ENCODE assay signal across 9 cellular contexts in genomic region chr11:64762277-64762915, GRCh38. TPM values are rescaled to one million over a fixed set of nuclear protein-coding genes. Genes with fewer than 3 reads are reported as not detected.
DNase-seq lines count a peak whose midpoint lies in the region; ATAC-seq and TF ChIP-seq lines count a peak whose summit lies in the region.
"Had no signal": no experiment of that assay in that cellular context is flagged by ENCODE, and none has a peak within 500 bp of the region (broad histone marks: within the 10 kb centered on the region; RNA-seq: fewer than 3 reads in every experiment).

No MANE protein-coding gene starts in this region.

- H3K4me3 ChIP-seq in AG04450 (ENCODE audit: low read depth, low read length) (no peak overlapping the region), H7 (ENCODE audit: insufficient read depth, low read depth, low read length) (no peak overlapping the region), ascending aorta (no peak overlapping the region)

- peak overlapping the region; percentile 68 for H3K27ac Mint-ChIP-seq in mesothelial cell of epicardium

- peaks cover 17% of the 10 kb centered on the region for H3K4me1 Mint-ChIP-seq in mesothelial cell of epicardium

- H3K36me3 Mint-ChIP-seq in mesothelial cell of epicardium = peaks cover 16% of the 10 kb centered on the region

- no peaks in the 10 kb centered on the region for H3K27me3 ChIP-seq in AG04450 (ENCODE audit: control insufficient read depth, insufficient read depth, low read length)
- H3K27me3 ChIP-seq in H7 (ENCODE audit: control insufficient read depth, insufficient read depth, low read length) = no peaks in the 10 kb centered on the region
- H3K27me3 ChIP-seq in ascending aorta = no peaks in the 10 kb centered on the region

- H3K9me3 ChIP-seq in AG04450 (ENCODE audit: control insufficient read depth, insufficient read depth, low read length) (no peaks in the 10 kb centered on the region), ascending aorta (no peaks in the 10 kb centered on the region)

- no peak for ATAC-seq in GM21825 (IDR thresholded peaks at IDR 0.05; ENCODE audit: unreplicated experiment)

- no peak overlapping the region for H3K4me3 Mint-ChIP-seq in mesothelial cell of epicardium

- peaks cover 22 to 48% of the 10 kb centered on the region in 2 donors for H3K4me1 ChIP-seq in ascending aorta

- CTCF ChIA-PET in AG04450 (lab: Charles Lee) = no interaction called here

- TF ChIP-seq CTCF in AG04450 (IDR thresholded peaks at IDR 0.05; ENCODE audit: low read depth, low read length) = no peak
- TF ChIP-seq CTCF in ascending aorta (IDR thresholded peaks at IDR 0.05) = no peak
- TF ChIP-seq CTCF in mesothelial cell of epicardium (IDR thresholded peaks at IDR 0.05; ENCODE audit: unreplicated experiment) = no peak

- intact Hi-C loops in ascending aorta (cut with DNase I) = no loop called here

- H3K27ac ChIP-seq in AG04450 (ENCODE audit: low read depth, low read length) = peak overlapping the region; percentile 47
- peak overlapping the region; percentile 75 to 80 for H3K27ac ChIP-seq in ascending aorta

- DNase-seq in AG04450 (ENCODE audit: low read depth, low spot score) (no peak), H7 (peak; percentile 64), ascending aorta (ENCODE audit: low spot score in 2 of 2) (peak in 1 of 2 donors; percentile 58), mesothelial cell of epicardium (ENCODE audit: low spot score in 2 of 2, unreplicated experiment in 2 of 2) (no peak), foreskin melanocyte (no peak), NCI-H2227 (lab: John Stamatoyannopoulos, UW; ENCODE audit: unreplicated experiment) (no peak), dermis blood vessel endothelial cell (no peak)

- no peaks in the 10 kb centered on the region for H3K9me3 Mint-ChIP-seq in mesothelial cell of epicardium

- H3K27me3 Mint-ChIP-seq in mesothelial cell of epicardium (ENCODE audit: low read depth) = no peaks in the 10 kb centered on the region

- POLR2A ChIA-PET in AG04450 (lab: Yijun Ruan, JAX) = no interaction called here

- H3K36me3 ChIP-seq in H7 (replicated peaks; ENCODE audit: control insufficient read depth, insufficient read depth, low read length) = peaks cover 24% of the 10 kb centered on the region
- H3K36me3 ChIP-seq in ascending aorta = peaks cover 47 to 55% of the 10 kb centered on the region in 2 donors

RNA-seq across cellular contexts. Expression of gene PYGM, which starts 2.6 kb away (rescaled TPM):
- 0.14 and 0.20 TPM in 2 replicates for polyA plus RNA-seq in AG04450 (2011; rRNA removed)
- 1.1 TPM in 2 replicates for polyA minus RNA-seq in AG04450 (2011; rRNA and poly(A)+ RNA removed)
- 2.9 and 6.4 TPM in 2 replicates for total RNA-seq in H7 (2014; rRNA removed; shearing (Covaris generic))
- 13.9 TPM for total RNA-seq in ascending aorta
- 6.4 to 7.6 TPM (median 7.1 TPM) in 3 replicates for total RNA-seq in mesothelial cell of epicardium
- total RNA-seq in dermis blood vessel endothelial cell = 0.23 and 0.34 TPM in 2 replicates

RNA-seq across cellular contexts. Expression of gene SF1, which starts 15.9 kb away (rescaled TPM):
- 55.9 and 56.8 TPM in 2 replicates for polyA plus RNA-seq in AG04450 (2011; rRNA removed)
- polyA minus RNA-seq in AG04450 (2011; rRNA and poly(A)+ RNA removed) = 69.1 and 81.7 TPM in 2 replicates
- total RNA-seq in H7 (2014; rRNA removed; shearing (Covaris generic)) = 66.5 and 80.0 TPM in 2 replicates
- 332 TPM for total RNA-seq in ascending aorta
- total RNA-seq in mesothelial cell of epicardium = 529 to 536 TPM (median 533 TPM) in 3 replicates
- 104 and 116 TPM in 2 replicates for total RNA-seq in dermis blood vessel endothelial cell

RNA-seq across cellular contexts. Expression of gene RASGRP2, which starts 18.5 kb away (rescaled TPM):
- 0.16 and 0.43 TPM in 2 replicates for polyA plus RNA-seq in AG04450 (2011; rRNA removed)
- 0.48 and 0.78 TPM in 2 replicates for polyA minus RNA-seq in AG04450 (2011; rRNA and poly(A)+ RNA removed)
- total RNA-seq in H7 (2014; rRNA removed; shearing (Covaris generic)) = 9.2 and 12.3 TPM in 2 replicates
- total RNA-seq in ascending aorta (44.2 TPM), mesothelial cell of epicardium (1.4 to 2.0 TPM (median 1.8 TPM) in 3 replicates), dermis blood vessel endothelial cell (2.0 and 2.9 TPM in 2 replicates)
- total RNA-seq: NCI-H460 had no signal

RNA-seq across cellular contexts. Expression of gene NRXN2, which starts 39.4 kb away (rescaled TPM):
- not detected in 2 replicates for polyA plus RNA-seq in AG04450 (2011; rRNA removed)
- 0.17 and 0.51 TPM in 2 replicates for polyA minus RNA-seq in AG04450 (2011; rRNA and poly(A)+ RNA removed)
- 0.85 and 1.9 TPM in 2 replicates for total RNA-seq in H7 (2014; rRNA removed; shearing (Covaris generic))
- total RNA-seq in ascending aorta (26.0 TPM), mesothelial cell of epicardium (9.8 to 14.0 TPM (median 12.0 TPM) in 3 replicates), dermis blood vessel endothelial cell (not detected in 2 replicates)

RNA-seq across cellular contexts. Expression of gene MAP4K2, which starts 40.6 kb away (rescaled TPM):
- polyA plus RNA-seq in AG04450 (2011; rRNA removed) = 9.9 and 14.1 TPM in 2 replicates
- 12.5 and 15.4 TPM in 2 replicates for polyA minus RNA-seq in AG04450 (2011; rRNA and poly(A)+ RNA removed)
- 24.5 and 29.7 TPM in 2 replicates for total RNA-seq in H7 (2014; rRNA removed; shearing (Covaris generic))
- total RNA-seq in ascending aorta = 34.0 TPM
- 23.7 to 25.8 TPM (median 25.0 TPM) in 3 replicates for total RNA-seq in mesothelial cell of epicardium
- 46.1 and 93.6 TPM in 2 replicates for total RNA-seq in dermis blood vessel endothelial cell
